In genomic region chr1:85274969-85275453, GRCh38 we compare ENCODE assay signal across 8 cellular contexts. TPM values are rescaled to one million over a fixed set of nuclear protein-coding genes. Genes with fewer than 3 reads are reported as not detected.
A peak's percentile ranks its signal among the peaks of the same experiment; 100 is the strongest.
DNase-seq lines count a peak whose midpoint lies in the region; ATAC-seq and TF ChIP-seq lines count a peak whose summit lies in the region.

No MANE protein-coding gene starts in this region.

- TF ChIP-seq POLR2A in right lobe of liver (IDR thresholded peaks at IDR 0.05) = no peak

- H3K27me3 ChIP-seq in DND-41 (ENCODE audit: insufficient read depth, low read length, poor library complexity) = no peaks in the 10 kb centered on the region
- H3K27me3 ChIP-seq in Loucy (ENCODE audit: insufficient read depth, low read length, poor library complexity, severe bottlenecking) = no peaks in the 10 kb centered on the region
- no peaks in the 10 kb centered on the region for H3K27me3 ChIP-seq in right lobe of liver

- H3K4me2 ChIP-seq in DND-41 (ENCODE audit: insufficient read depth, low read length) (peak overlapping the region; percentile 77), Loucy (ENCODE audit: low read depth, low read length, poor library complexity, severe bottlenecking) (peak overlapping the region; percentile 82)

- H3K36me3 ChIP-seq in DND-41 (ENCODE audit: insufficient read depth, low read length) (peaks cover 16% of the 10 kb centered on the region), Loucy (ENCODE audit: insufficient read depth, low read length) (peaks cover 8% of the 10 kb centered on the region; the same call in 1 of the 2 replicates), right lobe of liver (peaks cover 0 to 5% (median 3%) of the 10 kb centered on the region in 4 donors)

- 57% methylated on average over 1 of the region's 1 CpG for WGBS in right lobe of liver (ENCODE audit: insufficient coverage, low coverage, low lambda C conversion rate, missing lambda C conversion rate)

- intact Hi-C loops in right lobe of liver (cut with DNase I) = no loop called here

- no peaks in the 10 kb centered on the region for H3F3A ChIP-seq in Loucy (ENCODE audit: low read depth)

- peaks cover 37% of the 10 kb centered on the region for H3K4me1 ChIP-seq in DND-41 (ENCODE audit: insufficient read depth, low read length)
- H3K4me1 ChIP-seq in Loucy (ENCODE audit: insufficient read depth, low read length, poor library complexity, severe bottlenecking) = peaks cover 42% of the 10 kb centered on the region
- peaks cover 0 to 40% (median 9%) of the 10 kb centered on the region in 4 donors for H3K4me1 ChIP-seq in right lobe of liver

- no peak for TF ChIP-seq CTCF in DND-41 (IDR thresholded peaks at IDR 0.05; ENCODE audit: borderline replicate concordance, extremely low read depth, low read length, poor library complexity, severe bottlenecking)
- no peak for TF ChIP-seq CTCF in Loucy (conservative IDR thresholded peaks at IDR 0.05; ENCODE audit: low read length)
- no peak for TF ChIP-seq CTCF in right lobe of liver (IDR thresholded peaks at IDR 0.05)

- H3K27ac ChIP-seq in DND-41 (ENCODE audit: low read length) (peak overlapping the region; percentile 15; the same call in 1 of the 2 replicates), right lobe of liver (peak overlapping the region in 1 of 3 donors; percentile 89)

- ATAC-seq in DND-41 (ENCODE audit: insufficient read depth, low read depth) (no peak), right lobe of liver (peak in 1 of 4 donors; percentile 14)

- H3K4me3 ChIP-seq in DND-41 (ENCODE audit: low read depth in 1 of 2, low read length in 2 of 2) (peak overlapping the region; percentile 60 to 86), Loucy (ENCODE audit: low read length, poor library complexity, severe bottlenecking) (peak overlapping the region; percentile 90), right lobe of liver (peak overlapping the region; percentile 82 to 87 (median 84))

- H3K9me3 ChIP-seq in DND-41 (ENCODE audit: insufficient read depth, low read length, severe bottlenecking) (no peaks in the 10 kb centered on the region), Loucy (ENCODE audit: insufficient read depth, low read depth, low read length) (no peaks in the 10 kb centered on the region), right lobe of liver (no peaks in the 10 kb centered on the region)

- DNase-seq in DND-41 (no peak), astrocyte of the hippocampus (ENCODE audit: low read depth, low spot score) (peak; percentile 61), right lobe of liver (no peak), NCI-H82 treated with DMSO at 0.1 percent for 48 hours (lab: John Stamatoyannopoulos, UW; ENCODE audit: unreplicated experiment) (no peak), NCI-H2171 treated with DMSO at 0.1 percent for 48 hours (lab: John Stamatoyannopoulos, UW) (no peak), NCI-H345 treated with DMSO at 0.1 percent for 48 hours (lab: John Stamatoyannopoulos, UW; ENCODE audit: unreplicated experiment) (no peak)
- DNase-seq in stimulated activated CD4-positive, alpha-beta T cell treated with anti-CD3 and anti-CD28 coated beads, Interleukin-2, amount 100 ng/mL, for 48 hours = no peak

- H3K9me2 ChIP-seq in Loucy (replicated peaks; ENCODE audit: low read depth, low read length) = no peaks in the 10 kb centered on the region

- peaks cover 57% of the 10 kb centered on the region for H3K79me2 ChIP-seq in DND-41 (ENCODE audit: insufficient read depth, low read length)
- peaks cover 58% of the 10 kb centered on the region for H3K79me2 ChIP-seq in Loucy (ENCODE audit: insufficient read depth, low read length)

- H3K9ac ChIP-seq in DND-41 (ENCODE audit: low read depth, low read length) = peak overlapping the region; percentile 60; the same call in 1 of the 2 replicates
- H3K9ac ChIP-seq in Loucy (ENCODE audit: low read depth, low read length, poor library complexity, severe bottlenecking) = peak overlapping the region; percentile 85

- H4K20me1 ChIP-seq in DND-41 (ENCODE audit: insufficient read depth, low read length) (peaks cover 3% of the 10 kb centered on the region; the same call in 1 of the 2 replicates), Loucy (ENCODE audit: insufficient read depth, low read length, poor library complexity, severe bottlenecking) (peaks cover 47% of the 10 kb centered on the region)

- no peak overlapping the region for H2AFZ ChIP-seq in DND-41 (ENCODE audit: low read depth, low read length)
- H2AFZ ChIP-seq in Loucy (ENCODE audit: low read length) = no peak overlapping the region

RNA-seq across cellular contexts. Expression of gene BCL10, which starts 1.4 kb away (rescaled TPM):
- 10 to 100 TPM in 2 of 6 experiments, 1 to 10 TPM in 4; 7.3 to 14.1 (median 9.1) TPM for total RNA-seq in right lobe of liver

RNA-seq across cellular contexts. Expression of gene C1orf52, which starts 15.5 kb away (rescaled TPM):
- total RNA-seq in right lobe of liver = 1 to 10 TPM; 4.7 to 8.0 (median 6.7) TPM
